8 cellular contexts compared by ENCODE assay signal in genomic region chr2:103959174-103960125, GRCh38.
A peak's percentile ranks its signal among the peaks of the same experiment; 100 is the strongest.
DNase-seq lines count a peak whose midpoint lies in the region; ATAC-seq and TF ChIP-seq lines count a peak whose summit lies in the region.

No MANE protein-coding gene starts in this region.

- peaks cover 0 to 4% of the 10 kb centered on the region in 2 donors for H3K27me3 Mint-ChIP-seq in T-cell
- H3K27me3 Mint-ChIP-seq in activated naive CD8-positive, alpha-beta T cell treated with anti-CD3 and anti-CD28 coated beads for 36 hours, result no peaks in the 10 kb centered on the region

- ATAC-seq in GM18867 (IDR thresholded peaks at IDR 0.05; ENCODE audit: unreplicated experiment) (peak; percentile 91), T-cell (replicated peaks in 1 of 4) (no peak), GM21717 (IDR thresholded peaks at IDR 0.05; ENCODE audit: unreplicated experiment) (no peak)

- TF ChIP-seq RAD21 in liver (IDR thresholded peaks at IDR 0.05), result peak; percentile 83 to 85

- no peaks in the 10 kb centered on the region for H3K4me1 Mint-ChIP-seq in T-cell
- H3K4me1 Mint-ChIP-seq in activated naive CD8-positive, alpha-beta T cell treated with anti-CD3 and anti-CD28 coated beads for 36 hours, result no peaks in the 10 kb centered on the region

- peak; percentile 76 for DNase-seq in ACHN
- peak; percentile 44 for DNase-seq in NB4 (ENCODE audit: low read depth)
- peak in 53 of 58 donors; percentile 1 to 78 (median 46) for DNase-seq in anterior cingulate cortex (lab: John Stamatoyannopoulos, UW)
- DNase-seq in T-cell, result no peak
- DNase-seq in activated naive CD8-positive, alpha-beta T cell treated with anti-CD3 and anti-CD28 coated beads for 36 hours, result no peak

- no peaks in the 10 kb centered on the region for H3K36me3 Mint-ChIP-seq in T-cell
- no peaks in the 10 kb centered on the region for H3K36me3 Mint-ChIP-seq in activated naive CD8-positive, alpha-beta T cell treated with anti-CD3 and anti-CD28 coated beads for 36 hours

- POLR2A ChIA-PET in T-cell (lab: Charles Lee), result interaction anchor here in 1 of 2 donors (0.6 kb wide), 1 partner anchor 14 kb away, joined by 4 read pairs; no protein-coding TSS in a partner anchor

- no peaks in the 10 kb centered on the region for H3K36me3 ChIP-seq in liver (ENCODE audit: control insufficient read depth in 4 of 4, insufficient read depth in 3 of 4, low read depth in 1 of 4, low read length in 3 of 4)

- peaks cover 0 to 29% (median 25%) of the 10 kb centered on the region in 4 donors for H3K4me1 ChIP-seq in liver (ENCODE audit: control insufficient read depth in 4 of 4, insufficient read depth in 4 of 4, low read length in 3 of 4)

- TF ChIP-seq POLR2A in NB4 (IDR thresholded peaks at IDR 0.05; ENCODE audit: extremely low read depth, insufficient read length), result no peak

- in situ Hi-C loops in ACHN (cut with HindIII; ENCODE audit: low pct_ligation_motif_present, low pct_unique_long_range_greater_than_20kb, low sequenced_read_pairs), result no loop called here

- H3K9ac ChIP-seq in liver (ENCODE audit: low read depth in 1 of 2, low read length in 2 of 2), result peak overlapping the region in 1 of 2 donors; percentile 13

- H3K9me3 ChIP-seq in liver (ENCODE audit: control insufficient read depth in 4 of 4, low read length in 3 of 4), result no peaks in the 10 kb centered on the region

- H3K9me3 Mint-ChIP-seq in T-cell, result peaks cover 0 to 7% (median 4%) of the 10 kb centered on the region in 3 donors
- no peaks in the 10 kb centered on the region for H3K9me3 Mint-ChIP-seq in activated naive CD8-positive, alpha-beta T cell treated with anti-CD3 and anti-CD28 coated beads for 36 hours

- H3K4me3 Mint-ChIP-seq in T-cell, result no peak overlapping the region
- H3K4me3 Mint-ChIP-seq in activated naive CD8-positive, alpha-beta T cell treated with anti-CD3 and anti-CD28 coated beads for 36 hours, result no peak overlapping the region

- 24% methylated on average over 9 of the region's 9 CpGs for WGBS in liver

- H3K27ac ChIP-seq in liver (ENCODE audit: low read depth in 1 of 2, low read length in 2 of 2), result no peak overlapping the region

- CTCF ChIA-PET in T-cell (lab: Charles Lee), result no interaction called here

- no peaks in the 10 kb centered on the region for H3K27me3 ChIP-seq in liver (ENCODE audit: control insufficient read depth in 4 of 4, insufficient read depth in 4 of 4, low read length in 3 of 4)

- no peak overlapping the region for H3K4me3 ChIP-seq in NB4 (ENCODE audit: low read depth, low read length)
- no peak overlapping the region for H3K4me3 ChIP-seq in liver (ENCODE audit: low read depth in 1 of 3, low read length in 3 of 3)

- TF ChIP-seq CTCF in NB4 (IDR thresholded peaks at IDR 0.05; ENCODE audit: low read depth, low read length), result peak; percentile 69
- peak; percentile 76 for TF ChIP-seq CTCF in liver (IDR thresholded peaks at IDR 0.05; ENCODE audit: low read depth, low read length, missing input control)

- H3K27ac Mint-ChIP-seq in T-cell, result no peak overlapping the region
- H3K27ac Mint-ChIP-seq in activated naive CD8-positive, alpha-beta T cell treated with anti-CD3 and anti-CD28 coated beads for 36 hours, result no peak overlapping the region

TF ChIP-seq in liver, 16 proteins besides CTCF, POLR2A, EP300 and RAD21:
- TF ChIP-seq MAX (IDR thresholded peaks at IDR 0.05) (no peak), EGR1 (IDR thresholded peaks at IDR 0.05; ENCODE audit: low read depth in 2 of 2) (no peak), ZBTB33 (IDR thresholded peaks at IDR 0.05) (no peak), ATF3 (IDR thresholded peaks at IDR 0.05) (no peak), TAF1 (conservative IDR thresholded peaks at IDR 0.05) (no peak), HNF4G (IDR thresholded peaks at IDR 0.05) (peak; percentile 16), FOXA2 (IDR thresholded peaks at IDR 0.05) (peak; percentile 45), GABPA (IDR thresholded peaks at IDR 0.05 in 1 of 2, conservative IDR thresholded peaks at IDR 0.05 in 1 of 2) (peak in 1 of 2 donors; percentile 11), HNF4A (conservative IDR thresholded peaks at IDR 0.05) (peak; percentile 59 to 68), RXRA (IDR thresholded peaks at IDR 0.05) (peak in 1 of 2 donors; percentile 23)

Comparison
In these comparisons a context has a peak if more than half of its experiments do, and no peak if none do; other contexts are left out.
1. DNase-seq: peak in ACHN (single experiment), NB4 (single experiment) and anterior cingulate cortex (53 of 58); none in T-cell (0 of 34) and activated naive CD8-positive, alpha-beta T cell treated with anti-CD3 and anti-CD28 coated beads for 36 hours (single experiment).